1 cellular context compared by ENCODE assay signal in the genomic region with DNA sequence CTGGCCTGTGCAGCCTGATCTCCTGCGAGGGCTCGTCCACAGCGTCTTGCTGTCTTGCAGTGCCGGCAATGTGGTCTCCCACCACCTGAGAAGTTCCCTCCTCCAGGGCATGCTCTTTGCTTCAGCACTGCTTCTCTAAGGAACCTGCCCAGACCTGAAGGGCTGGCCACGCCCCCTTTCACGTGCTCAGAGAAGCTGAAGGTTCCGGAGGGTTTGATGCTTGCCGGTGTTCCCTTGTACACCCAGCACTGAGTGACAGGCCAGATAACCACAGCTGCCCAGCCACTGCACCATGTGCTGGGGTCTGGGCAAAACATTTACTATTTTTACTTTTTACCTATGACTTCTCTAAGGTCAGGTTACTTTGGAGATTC.
TF ChIP-seq lines count a peak whose summit lies in the region.

No MANE protein-coding gene starts in this region.

TF ChIP-seq in K562, 482 proteins besides CTCF, POLR2A, EP300 and RAD21 (continues in another document):
- no peak for TF ChIP-seq NELFE (IDR thresholded peaks at IDR 0.05; ENCODE audit: insufficient read depth, insufficient read length)
- no peak for TF ChIP-seq TAF9B (IDR thresholded peaks at IDR 0.05; ENCODE audit: partially characterized antibody)
- no peak for TF ChIP-seq DPF2 (IDR thresholded peaks at IDR 0.05)
- TF ChIP-seq, protein P1, sequence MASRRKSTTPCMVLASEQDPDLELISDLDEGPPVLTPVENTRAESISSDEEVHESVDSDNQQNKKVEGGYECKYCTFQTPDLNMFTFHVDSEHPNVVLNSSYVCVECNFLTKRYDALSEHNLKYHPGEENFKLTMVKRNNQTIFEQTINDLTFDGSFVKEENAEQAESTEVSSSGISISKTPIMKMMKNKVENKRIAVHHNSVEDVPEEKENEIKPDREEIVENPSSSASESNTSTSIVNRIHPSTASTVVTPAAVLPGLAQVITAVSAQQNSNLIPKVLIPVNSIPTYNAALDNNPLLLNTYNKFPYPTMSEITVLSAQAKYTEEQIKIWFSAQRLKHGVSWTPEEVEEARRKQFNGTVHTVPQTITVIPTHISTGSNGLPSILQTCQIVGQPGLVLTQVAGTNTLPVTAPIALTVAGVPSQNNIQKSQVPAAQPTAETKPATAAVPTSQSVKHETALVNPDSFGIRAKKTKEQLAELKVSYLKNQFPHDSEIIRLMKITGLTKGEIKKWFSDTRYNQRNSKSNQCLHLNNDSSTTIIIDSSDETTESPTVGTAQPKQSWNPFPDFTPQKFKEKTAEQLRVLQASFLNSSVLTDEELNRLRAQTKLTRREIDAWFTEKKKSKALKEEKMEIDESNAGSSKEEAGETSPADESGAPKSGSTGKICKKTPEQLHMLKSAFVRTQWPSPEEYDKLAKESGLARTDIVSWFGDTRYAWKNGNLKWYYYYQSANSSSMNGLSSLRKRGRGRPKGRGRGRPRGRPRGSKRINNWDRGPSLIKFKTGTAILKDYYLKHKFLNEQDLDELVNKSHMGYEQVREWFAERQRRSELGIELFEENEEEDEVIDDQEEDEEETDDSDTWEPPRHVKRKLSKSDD (conservative IDR thresholded peaks at IDR 0.05; ENCODE audit: low read length), result no peak
- TF ChIP-seq ZNF134 (CRISPR knock-in tag; conservative IDR thresholded peaks at IDR 0.05), result no peak
- no peak for TF ChIP-seq CBX5 (IDR thresholded peaks at IDR 0.05; ENCODE audit: borderline replicate concordance, low read depth)
- TF ChIP-seq ZC3H4 (CRISPR knock-in tag; IDR thresholded peaks at IDR 0.05; ENCODE audit: borderline replicate concordance), result no peak
- TF ChIP-seq CXXC5 (CRISPR knock-in tag; IDR thresholded peaks at IDR 0.05), result 0 out of 2 replicates have a peak, but pooled peaks have one; percentile 21
- TF ChIP-seq DACH1 (IDR thresholded peaks at IDR 0.05; ENCODE audit: partially characterized antibody), result no peak
- TF ChIP-seq KLF13 (tag; IDR thresholded peaks at IDR 0.05; ENCODE audit: borderline replicate concordance, low read depth), result peak; percentile 86; the same call in 1 of the 2 replicates
- TF ChIP-seq ZNF766 (CRISPR knock-in tag; conservative IDR thresholded peaks at IDR 0.05), result no peak
- no peak for TF ChIP-seq ZNF76 (CRISPR knock-in tag; IDR thresholded peaks at IDR 0.05; ENCODE audit: borderline replicate concordance)
- TF ChIP-seq RB1 (IDR thresholded peaks at IDR 0.05; ENCODE audit: low read depth), result no peak
- TF ChIP-seq, protein P2, sequence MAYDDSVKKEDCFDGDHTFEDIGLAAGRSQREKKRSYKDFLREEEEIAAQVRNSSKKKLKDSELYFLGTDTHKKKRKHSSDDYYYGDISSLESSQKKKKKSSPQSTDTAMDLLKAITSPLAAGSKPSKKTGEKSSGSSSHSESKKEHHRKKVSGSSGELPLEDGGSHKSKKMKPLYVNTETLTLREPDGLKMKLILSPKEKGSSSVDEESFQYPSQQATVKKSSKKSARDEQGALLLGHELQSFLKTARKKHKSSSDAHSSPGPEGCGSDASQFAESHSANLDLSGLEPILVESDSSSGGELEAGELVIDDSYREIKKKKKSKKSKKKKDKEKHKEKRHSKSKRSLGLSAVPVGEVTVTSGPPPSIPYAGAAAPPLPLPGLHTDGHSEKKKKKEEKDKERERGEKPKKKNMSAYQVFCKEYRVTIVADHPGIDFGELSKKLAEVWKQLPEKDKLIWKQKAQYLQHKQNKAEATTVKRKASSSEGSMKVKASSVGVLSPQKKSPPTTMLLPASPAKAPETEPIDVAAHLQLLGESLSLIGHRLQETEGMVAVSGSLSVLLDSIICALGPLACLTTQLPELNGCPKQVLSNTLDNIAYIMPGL (CRISPR knock-in tag; IDR thresholded peaks at IDR 0.05), result no peak
- TF ChIP-seq NONO (IDR thresholded peaks at IDR 0.05; ENCODE audit: low read depth in 2 of 2, low read length in 1 of 2), result no peak
- TF ChIP-seq ZEB2 (IDR thresholded peaks at IDR 0.05), result no peak
- no peak for TF ChIP-seq LARP7 (IDR thresholded peaks at IDR 0.05)
- no peak for TF ChIP-seq ZNF146 (CRISPR knock-in tag; IDR thresholded peaks at IDR 0.05; ENCODE audit: unreplicated experiment)
- TF ChIP-seq ZNF143 (CRISPR knock-in tag; IDR thresholded peaks at IDR 0.05), result no peak
- no peak for TF ChIP-seq KDM5B (IDR thresholded peaks at IDR 0.05; ENCODE audit: insufficient replicate concordance, low read depth, low read length)
- no peak for TF ChIP-seq WHSC1 (IDR thresholded peaks at IDR 0.05; ENCODE audit: low read length)
- TF ChIP-seq, protein P3, sequence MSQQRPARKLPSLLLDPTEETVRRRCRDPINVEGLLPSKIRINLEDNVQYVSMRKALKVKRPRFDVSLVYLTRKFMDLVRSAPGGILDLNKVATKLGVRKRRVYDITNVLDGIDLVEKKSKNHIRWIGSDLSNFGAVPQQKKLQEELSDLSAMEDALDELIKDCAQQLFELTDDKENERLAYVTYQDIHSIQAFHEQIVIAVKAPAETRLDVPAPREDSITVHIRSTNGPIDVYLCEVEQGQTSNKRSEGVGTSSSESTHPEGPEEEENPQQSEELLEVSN (IDR thresholded peaks at IDR 0.05; ENCODE audit: borderline replicate concordance in 1 of 2, extremely low read depth in 1 of 2, insufficient read depth in 1 of 2, insufficient read length in 1 of 2, low read depth in 1 of 2, low read length in 1 of 2, poor library complexity in 1 of 2, severe bottlenecking in 1 of 2), result peak in 1 of 2 experiments; percentile 85
- TF ChIP-seq U2AF2 (optimal IDR thresholded peaks at IDR 0.05; ENCODE audit: low read depth, low read length), result no peak
- TF ChIP-seq SMARCC2 (IDR thresholded peaks at IDR 0.05; ENCODE audit: low read depth), result no peak
- no peak for TF ChIP-seq CBX1 (IDR thresholded peaks at IDR 0.05; ENCODE audit: low read depth)
- no peak for TF ChIP-seq RBM39 (optimal IDR thresholded peaks at IDR 0.05; ENCODE audit: low read depth, low read length)
- TF ChIP-seq L3MBTL2 (IDR thresholded peaks at IDR 0.05), result peak; percentile 63
- TF ChIP-seq ZKSCAN8 (CRISPR knock-in tag; IDR thresholded peaks at IDR 0.05), result no peak
- TF ChIP-seq, protein P4, sequence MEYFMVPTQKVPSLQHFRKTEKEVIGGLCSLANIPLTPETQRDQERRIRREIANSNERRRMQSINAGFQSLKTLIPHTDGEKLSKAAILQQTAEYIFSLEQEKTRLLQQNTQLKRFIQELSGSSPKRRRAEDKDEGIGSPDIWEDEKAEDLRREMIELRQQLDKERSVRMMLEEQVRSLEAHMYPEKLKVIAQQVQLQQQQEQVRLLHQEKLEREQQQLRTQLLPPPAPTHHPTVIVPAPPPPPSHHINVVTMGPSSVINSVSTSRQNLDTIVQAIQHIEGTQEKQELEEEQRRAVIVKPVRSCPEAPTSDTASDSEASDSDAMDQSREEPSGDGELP (CRISPR knock-in tag; IDR thresholded peaks at IDR 0.05; ENCODE audit: borderline replicate concordance), result 0 out of 2 replicates have a peak, but pooled peaks have one; percentile 33
- peak in 1 of 2 experiments; percentile 56; a peak in 1 of 4 replicates for TF ChIP-seq RCOR1 (IDR thresholded peaks at IDR 0.05; ENCODE audit: borderline replicate concordance in 1 of 2, low read depth in 2 of 2, low read length in 2 of 2)
- TF ChIP-seq, protein P5, sequence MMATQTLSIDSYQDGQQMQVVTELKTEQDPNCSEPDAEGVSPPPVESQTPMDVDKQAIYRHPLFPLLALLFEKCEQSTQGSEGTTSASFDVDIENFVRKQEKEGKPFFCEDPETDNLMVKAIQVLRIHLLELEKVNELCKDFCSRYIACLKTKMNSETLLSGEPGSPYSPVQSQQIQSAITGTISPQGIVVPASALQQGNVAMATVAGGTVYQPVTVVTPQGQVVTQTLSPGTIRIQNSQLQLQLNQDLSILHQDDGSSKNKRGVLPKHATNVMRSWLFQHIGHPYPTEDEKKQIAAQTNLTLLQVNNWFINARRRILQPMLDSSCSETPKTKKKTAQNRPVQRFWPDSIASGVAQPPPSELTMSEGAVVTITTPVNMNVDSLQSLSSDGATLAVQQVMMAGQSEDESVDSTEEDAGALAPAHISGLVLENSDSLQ (IDR thresholded peaks at IDR 0.05), result peak; percentile 96
- TF ChIP-seq PML (IDR thresholded peaks at IDR 0.05; ENCODE audit: low read length), result no peak
- no peak for TF ChIP-seq ARNT (IDR thresholded peaks at IDR 0.05)
- peak; percentile 96 for TF ChIP-seq BHLHE40 (IDR thresholded peaks at IDR 0.05; ENCODE audit: low read length)
- TF ChIP-seq ZFPM2 (CRISPR knock-in tag; IDR thresholded peaks at IDR 0.05), result no peak
- TF ChIP-seq PURB (CRISPR knock-in tag; IDR thresholded peaks at IDR 0.05; ENCODE audit: low read depth), result no peak
- no peak for TF ChIP-seq SREBF1 (IDR thresholded peaks at IDR 0.05; ENCODE audit: borderline replicate concordance, low read depth, low read length)
- no peak for TF ChIP-seq HLTF (IDR thresholded peaks at IDR 0.05)
- TF ChIP-seq THRAP3 (IDR thresholded peaks at IDR 0.05; ENCODE audit: borderline replicate concordance), result no peak
- peak; percentile 62; the same call in 1 of the 2 replicates for TF ChIP-seq MYC (IDR thresholded peaks at IDR 0.05; ENCODE audit: low read depth, low read length)
- no peak for TF ChIP-seq MYC (CRISPR knock-in tag; IDR thresholded peaks at IDR 0.05; ENCODE audit: borderline replicate concordance, low read depth)
- TF ChIP-seq ATF1 (CRISPR knock-in tag; IDR thresholded peaks at IDR 0.05), result no peak
- TF ChIP-seq ATF1 (tag; IDR thresholded peaks at IDR 0.05), result peak; percentile 19; the same call in 1 of the 2 replicates
- TF ChIP-seq, protein P6, sequence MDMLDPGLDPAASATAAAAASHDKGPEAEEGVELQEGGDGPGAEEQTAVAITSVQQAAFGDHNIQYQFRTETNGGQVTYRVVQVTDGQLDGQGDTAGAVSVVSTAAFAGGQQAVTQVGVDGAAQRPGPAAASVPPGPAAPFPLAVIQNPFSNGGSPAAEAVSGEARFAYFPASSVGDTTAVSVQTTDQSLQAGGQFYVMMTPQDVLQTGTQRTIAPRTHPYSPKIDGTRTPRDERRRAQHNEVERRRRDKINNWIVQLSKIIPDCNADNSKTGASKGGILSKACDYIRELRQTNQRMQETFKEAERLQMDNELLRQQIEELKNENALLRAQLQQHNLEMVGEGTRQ (CRISPR knock-in tag; IDR thresholded peaks at IDR 0.05), result peak; percentile 36; the same call in 1 of the 2 replicates
- TF ChIP-seq, protein P7, sequence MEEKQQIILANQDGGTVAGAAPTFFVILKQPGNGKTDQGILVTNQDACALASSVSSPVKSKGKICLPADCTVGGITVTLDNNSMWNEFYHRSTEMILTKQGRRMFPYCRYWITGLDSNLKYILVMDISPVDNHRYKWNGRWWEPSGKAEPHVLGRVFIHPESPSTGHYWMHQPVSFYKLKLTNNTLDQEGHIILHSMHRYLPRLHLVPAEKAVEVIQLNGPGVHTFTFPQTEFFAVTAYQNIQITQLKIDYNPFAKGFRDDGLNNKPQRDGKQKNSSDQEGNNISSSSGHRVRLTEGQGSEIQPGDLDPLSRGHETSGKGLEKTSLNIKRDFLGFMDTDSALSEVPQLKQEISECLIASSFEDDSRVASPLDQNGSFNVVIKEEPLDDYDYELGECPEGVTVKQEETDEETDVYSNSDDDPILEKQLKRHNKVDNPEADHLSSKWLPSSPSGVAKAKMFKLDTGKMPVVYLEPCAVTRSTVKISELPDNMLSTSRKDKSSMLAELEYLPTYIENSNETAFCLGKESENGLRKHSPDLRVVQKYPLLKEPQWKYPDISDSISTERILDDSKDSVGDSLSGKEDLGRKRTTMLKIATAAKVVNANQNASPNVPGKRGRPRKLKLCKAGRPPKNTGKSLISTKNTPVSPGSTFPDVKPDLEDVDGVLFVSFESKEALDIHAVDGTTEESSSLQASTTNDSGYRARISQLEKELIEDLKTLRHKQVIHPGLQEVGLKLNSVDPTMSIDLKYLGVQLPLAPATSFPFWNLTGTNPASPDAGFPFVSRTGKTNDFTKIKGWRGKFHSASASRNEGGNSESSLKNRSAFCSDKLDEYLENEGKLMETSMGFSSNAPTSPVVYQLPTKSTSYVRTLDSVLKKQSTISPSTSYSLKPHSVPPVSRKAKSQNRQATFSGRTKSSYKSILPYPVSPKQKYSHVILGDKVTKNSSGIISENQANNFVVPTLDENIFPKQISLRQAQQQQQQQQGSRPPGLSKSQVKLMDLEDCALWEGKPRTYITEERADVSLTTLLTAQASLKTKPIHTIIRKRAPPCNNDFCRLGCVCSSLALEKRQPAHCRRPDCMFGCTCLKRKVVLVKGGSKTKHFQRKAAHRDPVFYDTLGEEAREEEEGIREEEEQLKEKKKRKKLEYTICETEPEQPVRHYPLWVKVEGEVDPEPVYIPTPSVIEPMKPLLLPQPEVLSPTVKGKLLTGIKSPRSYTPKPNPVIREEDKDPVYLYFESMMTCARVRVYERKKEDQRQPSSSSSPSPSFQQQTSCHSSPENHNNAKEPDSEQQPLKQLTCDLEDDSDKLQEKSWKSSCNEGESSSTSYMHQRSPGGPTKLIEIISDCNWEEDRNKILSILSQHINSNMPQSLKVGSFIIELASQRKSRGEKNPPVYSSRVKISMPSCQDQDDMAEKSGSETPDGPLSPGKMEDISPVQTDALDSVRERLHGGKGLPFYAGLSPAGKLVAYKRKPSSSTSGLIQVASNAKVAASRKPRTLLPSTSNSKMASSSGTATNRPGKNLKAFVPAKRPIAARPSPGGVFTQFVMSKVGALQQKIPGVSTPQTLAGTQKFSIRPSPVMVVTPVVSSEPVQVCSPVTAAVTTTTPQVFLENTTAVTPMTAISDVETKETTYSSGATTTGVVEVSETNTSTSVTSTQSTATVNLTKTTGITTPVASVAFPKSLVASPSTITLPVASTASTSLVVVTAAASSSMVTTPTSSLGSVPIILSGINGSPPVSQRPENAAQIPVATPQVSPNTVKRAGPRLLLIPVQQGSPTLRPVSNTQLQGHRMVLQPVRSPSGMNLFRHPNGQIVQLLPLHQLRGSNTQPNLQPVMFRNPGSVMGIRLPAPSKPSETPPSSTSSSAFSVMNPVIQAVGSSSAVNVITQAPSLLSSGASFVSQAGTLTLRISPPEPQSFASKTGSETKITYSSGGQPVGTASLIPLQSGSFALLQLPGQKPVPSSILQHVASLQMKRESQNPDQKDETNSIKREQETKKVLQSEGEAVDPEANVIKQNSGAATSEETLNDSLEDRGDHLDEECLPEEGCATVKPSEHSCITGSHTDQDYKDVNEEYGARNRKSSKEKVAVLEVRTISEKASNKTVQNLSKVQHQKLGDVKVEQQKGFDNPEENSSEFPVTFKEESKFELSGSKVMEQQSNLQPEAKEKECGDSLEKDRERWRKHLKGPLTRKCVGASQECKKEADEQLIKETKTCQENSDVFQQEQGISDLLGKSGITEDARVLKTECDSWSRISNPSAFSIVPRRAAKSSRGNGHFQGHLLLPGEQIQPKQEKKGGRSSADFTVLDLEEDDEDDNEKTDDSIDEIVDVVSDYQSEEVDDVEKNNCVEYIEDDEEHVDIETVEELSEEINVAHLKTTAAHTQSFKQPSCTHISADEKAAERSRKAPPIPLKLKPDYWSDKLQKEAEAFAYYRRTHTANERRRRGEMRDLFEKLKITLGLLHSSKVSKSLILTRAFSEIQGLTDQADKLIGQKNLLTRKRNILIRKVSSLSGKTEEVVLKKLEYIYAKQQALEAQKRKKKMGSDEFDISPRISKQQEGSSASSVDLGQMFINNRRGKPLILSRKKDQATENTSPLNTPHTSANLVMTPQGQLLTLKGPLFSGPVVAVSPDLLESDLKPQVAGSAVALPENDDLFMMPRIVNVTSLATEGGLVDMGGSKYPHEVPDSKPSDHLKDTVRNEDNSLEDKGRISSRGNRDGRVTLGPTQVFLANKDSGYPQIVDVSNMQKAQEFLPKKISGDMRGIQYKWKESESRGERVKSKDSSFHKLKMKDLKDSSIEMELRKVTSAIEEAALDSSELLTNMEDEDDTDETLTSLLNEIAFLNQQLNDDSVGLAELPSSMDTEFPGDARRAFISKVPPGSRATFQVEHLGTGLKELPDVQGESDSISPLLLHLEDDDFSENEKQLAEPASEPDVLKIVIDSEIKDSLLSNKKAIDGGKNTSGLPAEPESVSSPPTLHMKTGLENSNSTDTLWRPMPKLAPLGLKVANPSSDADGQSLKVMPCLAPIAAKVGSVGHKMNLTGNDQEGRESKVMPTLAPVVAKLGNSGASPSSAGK (IDR thresholded peaks at IDR 0.05), result peak; percentile 26; the same call in 1 of the 2 replicates
- no peak for TF ChIP-seq ZBTB1 (CRISPR knock-in tag; IDR thresholded peaks at IDR 0.05; ENCODE audit: borderline replicate concordance, low read depth)
- no peak for TF ChIP-seq TEAD2 (tag; IDR thresholded peaks at IDR 0.05)
